ENCODE assay signal across 9 cellular contexts in genomic region chr1:147083919-147084272, GRCh38.
DNase-seq lines count a peak whose midpoint lies in the region; ATAC-seq and TF ChIP-seq lines count a peak whose summit lies in the region.
"Had no signal": no experiment of that assay in that cellular context is flagged by ENCODE, and none has a peak within 500 bp of the region (broad histone marks: within the 10 kb centered on the region; RNA-seq: fewer than 3 reads in every experiment).

No MANE protein-coding gene starts in this region.

- no peaks in the 10 kb centered on the region for H3K36me3 Mint-ChIP-seq in activated B cell treated with CpG ODN at 0.5 μM for 24 hours (ENCODE audit: low read depth)
- no peaks in the 10 kb centered on the region for H3K36me3 Mint-ChIP-seq in stimulated activated memory B cell treated with anti-CD40 and anti-IgM and Interleukin-4, amounts not matched to agents 10 μg/mL and 1 μg/mL and 100 μg/mL, for 72 hours

- peaks cover 36% of the 10 kb centered on the region for H3K4me1 Mint-ChIP-seq in activated B cell treated with CpG ODN at 0.5 μM for 24 hours
- peaks cover 49% of the 10 kb centered on the region for H3K4me1 Mint-ChIP-seq in stimulated activated memory B cell treated with anti-CD40 and anti-IgM and Interleukin-4, amounts not matched to agents 10 μg/mL and 1 μg/mL and 100 μg/mL, for 72 hours

- peak overlapping the region; percentile 72 for H3K4me2 ChIP-seq in SK-N-SH

- H3F3A ChIP-seq in SK-N-SH (replicated peaks; ENCODE audit: insufficient read depth) = peaks cover 18% of the 10 kb centered on the region

- H3K9me3 ChIP-seq in SK-N-SH (no peaks in the 10 kb centered on the region), iPS-15b (ENCODE audit: control insufficient read depth, insufficient read depth, low read length) (no peaks in the 10 kb centered on the region)

- intact Hi-C loops in activated B cell treated with CpG ODN at 0.5 μM for 24 hours (cut with micrococcal nuclease) = loop anchor here (2.0 to 10.0 kb wide), 3 partner anchors 37 to 159 kb away; partner anchors contain the start of genes CHD1L and PRKAB2

- H4K20me1 ChIP-seq in SK-N-SH (ENCODE audit: insufficient read depth) = no peaks in the 10 kb centered on the region

- peaks cover 42% of the 10 kb centered on the region for H3K27me3 Mint-ChIP-seq in activated B cell treated with CpG ODN at 0.5 μM for 24 hours
- H3K27me3 Mint-ChIP-seq in stimulated activated memory B cell treated with anti-CD40 and anti-IgM and Interleukin-4, amounts not matched to agents 10 μg/mL and 1 μg/mL and 100 μg/mL, for 72 hours = peaks cover 38% of the 10 kb centered on the region

- TF ChIP-seq EP300 in SK-N-SH (IDR thresholded peaks at IDR 0.05; ENCODE audit: borderline replicate concordance in 1 of 2, low read depth in 1 of 2, low read length in 1 of 2) = no peak

- H3K4me1 ChIP-seq in SK-N-SH (ENCODE audit: control insufficient read depth in 1 of 2, insufficient read depth in 2 of 2, low read depth in 1 of 2, low read length in 1 of 2) (peaks cover 0 to 6% of the 10 kb centered on the region in 2 experiments; a peak in 1 of 4 replicates), iPS-15b (ENCODE audit: control insufficient read depth, insufficient read depth, low read length) (peaks cover 1% of the 10 kb centered on the region)

- peak overlapping the region; percentile 91 for H2AFZ ChIP-seq in SK-N-SH (ENCODE audit: low read depth)

- POLR2A ChIA-PET in SK-N-SH (lab: Yijun Ruan, JAX) = interaction anchor here (1.2 kb wide), 1 partner anchor 697 kb away, joined by 4 read pairs; no protein-coding TSS in a partner anchor
- POLR2A ChIA-PET in activated B cell treated with CpG ODN at 0.5 μM for 24 hours (lab: Charles Lee) = interaction anchor here (0.6 to 2.1 kb wide), 33 partner anchors 10 to 1897 kb away, joined by 3 to 99 read pairs (median 7); partner anchors contain the start of genes CHD1L, NBPF12 and PRKAB2

- no peak for TF ChIP-seq RAD21 in SK-N-SH (IDR thresholded peaks at IDR 0.05; ENCODE audit: low read length)

- H3K27me3 ChIP-seq in SK-N-SH (ENCODE audit: insufficient read depth) (peaks cover 26% of the 10 kb centered on the region; the same call in 1 of the 2 replicates), iPS-15b (ENCODE audit: control insufficient read depth, insufficient read depth, low read length) (peaks cover 62% of the 10 kb centered on the region)

- H3K9me2 ChIP-seq in SK-N-SH = no peaks in the 10 kb centered on the region

- H3K4me3 ChIP-seq in SK-N-SH (ENCODE audit: low read depth in 2 of 2, low read length in 1 of 2) (peak overlapping the region; percentile 47 to 65), iPS-15b (ENCODE audit: low read depth, low read length) (peak overlapping the region; percentile 28)

- peak; percentile 15 for DNase-seq in SK-N-SH
- peak; percentile 34 for DNase-seq in activated B cell treated with CpG ODN at 0.5 μM for 24 hours
- no peak for DNase-seq in pons (ENCODE audit: low spot score)
- DNase-seq: AML-193 had no signal

- no peak overlapping the region for H3K9ac ChIP-seq in SK-N-SH
- no peak overlapping the region for H3K9ac ChIP-seq in iPS-15b (ENCODE audit: low read depth, low read length)

- H3K27ac ChIP-seq in SK-N-SH (ENCODE audit: low read depth in 2 of 2, low read length in 1 of 2) = no peak overlapping the region; a peak in 1 of 4 replicates

- H3K9me3 Mint-ChIP-seq in activated B cell treated with CpG ODN at 0.5 μM for 24 hours = peaks cover 7% of the 10 kb centered on the region
- H3K9me3 Mint-ChIP-seq in stimulated activated memory B cell treated with anti-CD40 and anti-IgM and Interleukin-4, amounts not matched to agents 10 μg/mL and 1 μg/mL and 100 μg/mL, for 72 hours = no peaks in the 10 kb centered on the region

- CTCF ChIA-PET in SK-N-SH (lab: Yijun Ruan, JAX) (interaction anchor here (0.6 kb wide), 1 partner anchor 30 kb away, joined by 3 read pairs; no protein-coding TSS in a partner anchor), activated B cell treated with CpG ODN at 0.5 μM for 24 hours (lab: Charles Lee) (interaction anchor here (1.6 kb wide), 1 partner anchor 158 kb away, joined by 4 read pairs; the partner anchor contains the start of gene CHD1L)

- H3K79me2 ChIP-seq in SK-N-SH (ENCODE audit: insufficient read depth) = no peaks in the 10 kb centered on the region

- 43% methylated on average over 16 of the region's 18 CpGs for WGBS in SK-N-SH (ENCODE audit: low lambda C conversion rate)

- TF ChIP-seq CTCF in SK-N-SH (IDR thresholded peaks at IDR 0.05) = no peak
- TF ChIP-seq CTCF in activated B cell treated with CpG ODN at 0.5 μM for 24 hours (IDR thresholded peaks at IDR 0.05) = no peak

- peak overlapping the region; percentile 93 for H3K4me3 Mint-ChIP-seq in activated B cell treated with CpG ODN at 0.5 μM for 24 hours
- peak overlapping the region; percentile 89 for H3K4me3 Mint-ChIP-seq in stimulated activated memory B cell treated with anti-CD40 and anti-IgM and Interleukin-4, amounts not matched to agents 10 μg/mL and 1 μg/mL and 100 μg/mL, for 72 hours

- ATAC-seq in SK-N-SH treated with all-trans-retinoic acid at 6 μM for 48 hours (no peak), activated B cell treated with CpG ODN at 0.5 μM for 24 hours (ENCODE audit: low read depth) (no peak), HG02938 (IDR thresholded peaks at IDR 0.05; ENCODE audit: unreplicated experiment) (no peak), GM21825 (IDR thresholded peaks at IDR 0.05; ENCODE audit: unreplicated experiment) (no peak)
- ATAC-seq in stimulated activated memory B cell treated with anti-CD40 and anti-IgM and Interleukin-4, amounts not matched to agents 10 μg/mL and 1 μg/mL and 100 μg/mL, for 72 hours = no peak

- H3K27ac Mint-ChIP-seq in activated B cell treated with CpG ODN at 0.5 μM for 24 hours = peak overlapping the region; percentile 100
- peak overlapping the region; percentile 100 for H3K27ac Mint-ChIP-seq in stimulated activated memory B cell treated with anti-CD40 and anti-IgM and Interleukin-4, amounts not matched to agents 10 μg/mL and 1 μg/mL and 100 μg/mL, for 72 hours

- H3K36me3 ChIP-seq in SK-N-SH (replicated peaks in 1 of 2; ENCODE audit: control insufficient read depth in 1 of 2, insufficient read depth in 2 of 2, low read length in 1 of 2) = no peaks in the 10 kb centered on the region
- no peaks in the 10 kb centered on the region for H3K36me3 ChIP-seq in iPS-15b (ENCODE audit: control insufficient read depth, insufficient read depth, low read length)

TF ChIP-seq in SK-N-SH, 30 proteins besides CTCF, POLR2A, EP300 and RAD21:
- no peak for TF ChIP-seq RCOR1 (IDR thresholded peaks at IDR 0.05; ENCODE audit: low read length)
- no peak for TF ChIP-seq JUND (IDR thresholded peaks at IDR 0.05)
- no peak for TF ChIP-seq RFX5 (IDR thresholded peaks at IDR 0.05; ENCODE audit: low read length)
- no peak for TF ChIP-seq MEF2A (IDR thresholded peaks at IDR 0.05; ENCODE audit: borderline replicate concordance, low read depth)
- TF ChIP-seq PBX3 (IDR thresholded peaks at IDR 0.05) = no peak

TF ChIP-seq in SK-N-SH treated with all-trans-retinoic acid at 6 μM for 48 hours, 23 proteins besides CTCF, POLR2A, EP300 and RAD21 (continues in another document):
- TF ChIP-seq, protein P1, sequence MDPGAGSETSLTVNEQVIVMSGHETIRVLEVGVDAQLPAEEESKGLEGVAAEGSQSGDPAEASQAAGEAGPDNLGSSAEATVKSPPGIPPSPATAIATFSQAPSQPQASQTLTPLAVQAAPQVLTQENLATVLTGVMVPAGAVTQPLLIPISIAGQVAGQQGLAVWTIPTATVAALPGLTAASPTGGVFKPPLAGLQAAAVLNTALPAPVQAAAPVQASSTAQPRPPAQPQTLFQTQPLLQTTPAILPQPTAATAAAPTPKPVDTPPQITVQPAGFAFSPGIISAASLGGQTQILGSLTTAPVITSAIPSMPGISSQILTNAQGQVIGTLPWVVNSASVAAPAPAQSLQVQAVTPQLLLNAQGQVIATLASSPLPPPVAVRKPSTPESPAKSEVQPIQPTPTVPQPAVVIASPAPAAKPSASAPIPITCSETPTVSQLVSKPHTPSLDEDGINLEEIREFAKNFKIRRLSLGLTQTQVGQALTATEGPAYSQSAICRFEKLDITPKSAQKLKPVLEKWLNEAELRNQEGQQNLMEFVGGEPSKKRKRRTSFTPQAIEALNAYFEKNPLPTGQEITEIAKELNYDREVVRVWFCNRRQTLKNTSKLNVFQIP (CRISPR knock-in tag; IDR thresholded peaks at IDR 0.05; ENCODE audit: borderline replicate concordance, low read depth) = no peak
- TF ChIP-seq ZC3H10 (CRISPR knock-in tag; IDR thresholded peaks at IDR 0.05) = no peak
- TF ChIP-seq TCF4 (CRISPR knock-in tag; IDR thresholded peaks at IDR 0.05; ENCODE audit: borderline replicate concordance) = no peak
- no peak for TF ChIP-seq PPARA (CRISPR knock-in tag; IDR thresholded peaks at IDR 0.05; ENCODE audit: borderline replicate concordance)
- TF ChIP-seq ZNF70 (CRISPR knock-in tag; IDR thresholded peaks at IDR 0.05) = no peak
- no peak for TF ChIP-seq ZFP3 (CRISPR knock-in tag; IDR thresholded peaks at IDR 0.05)
- TF ChIP-seq BACH2 (CRISPR knock-in tag; IDR thresholded peaks at IDR 0.05; ENCODE audit: borderline replicate concordance) = no peak
- no peak for TF ChIP-seq CSDC2 (CRISPR knock-in tag; IDR thresholded peaks at IDR 0.05)
- no peak for TF ChIP-seq ZFP30 (CRISPR knock-in tag; IDR thresholded peaks at IDR 0.05)
- no peak for TF ChIP-seq OSR1 (CRISPR knock-in tag; IDR thresholded peaks at IDR 0.05)
- no peak for TF ChIP-seq ISL1 (CRISPR knock-in tag; IDR thresholded peaks at IDR 0.05)
- TF ChIP-seq TOX (CRISPR knock-in tag; IDR thresholded peaks at IDR 0.05; ENCODE audit: borderline replicate concordance) = no peak
- TF ChIP-seq RARB (CRISPR knock-in tag; IDR thresholded peaks at IDR 0.05) = no peak
- TF ChIP-seq CSRNP3 (CRISPR knock-in tag; IDR thresholded peaks at IDR 0.05) = no peak
- no peak for TF ChIP-seq SNAI2 (CRISPR knock-in tag; IDR thresholded peaks at IDR 0.05)
- TF ChIP-seq GLIS3 (CRISPR knock-in tag; IDR thresholded peaks at IDR 0.05) = no peak
- TF ChIP-seq ZNF565 (CRISPR knock-in tag; conservative IDR thresholded peaks at IDR 0.05; ENCODE audit: low read depth) = no peak
